Comparison of ENCODE assay signal across 1 cellular context in the genomic region with DNA sequence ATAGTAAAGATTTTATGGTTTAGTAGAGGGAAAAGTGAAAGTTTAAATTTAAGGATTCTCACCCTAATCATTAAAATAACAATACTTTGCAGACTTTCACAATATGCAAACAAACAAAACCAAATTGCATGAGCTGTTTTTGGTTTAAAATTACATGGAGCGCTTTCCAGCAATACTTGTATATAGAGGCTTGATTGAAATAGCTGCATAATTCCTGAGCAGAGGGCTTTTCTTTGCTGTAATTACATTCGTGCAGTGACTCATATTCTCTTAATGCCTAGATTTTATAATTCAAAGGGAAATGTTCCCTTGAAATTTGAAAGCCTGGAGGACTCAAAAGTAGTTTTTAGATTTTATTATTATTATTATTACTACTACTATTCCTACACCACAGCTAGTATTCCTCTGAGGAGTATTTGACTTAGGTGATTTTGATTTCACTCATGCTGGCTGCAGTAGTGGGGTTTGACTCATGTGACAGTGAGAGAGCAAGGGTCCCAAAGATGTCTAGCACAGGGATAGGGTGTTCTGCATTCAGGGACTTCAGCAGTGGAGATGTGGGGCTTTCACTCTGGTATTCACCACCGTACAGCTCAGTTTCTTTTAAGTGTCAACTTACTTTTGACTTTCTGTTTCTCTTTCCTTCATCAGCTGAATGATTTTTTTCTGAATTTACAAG.
TF ChIP-seq lines count a peak whose summit lies in the region.

No MANE protein-coding gene starts in this region.

TF ChIP-seq in GM23338, 12 proteins besides CTCF, POLR2A, EP300 and RAD21 (continued from another document):
- TF ChIP-seq, protein P1, sequence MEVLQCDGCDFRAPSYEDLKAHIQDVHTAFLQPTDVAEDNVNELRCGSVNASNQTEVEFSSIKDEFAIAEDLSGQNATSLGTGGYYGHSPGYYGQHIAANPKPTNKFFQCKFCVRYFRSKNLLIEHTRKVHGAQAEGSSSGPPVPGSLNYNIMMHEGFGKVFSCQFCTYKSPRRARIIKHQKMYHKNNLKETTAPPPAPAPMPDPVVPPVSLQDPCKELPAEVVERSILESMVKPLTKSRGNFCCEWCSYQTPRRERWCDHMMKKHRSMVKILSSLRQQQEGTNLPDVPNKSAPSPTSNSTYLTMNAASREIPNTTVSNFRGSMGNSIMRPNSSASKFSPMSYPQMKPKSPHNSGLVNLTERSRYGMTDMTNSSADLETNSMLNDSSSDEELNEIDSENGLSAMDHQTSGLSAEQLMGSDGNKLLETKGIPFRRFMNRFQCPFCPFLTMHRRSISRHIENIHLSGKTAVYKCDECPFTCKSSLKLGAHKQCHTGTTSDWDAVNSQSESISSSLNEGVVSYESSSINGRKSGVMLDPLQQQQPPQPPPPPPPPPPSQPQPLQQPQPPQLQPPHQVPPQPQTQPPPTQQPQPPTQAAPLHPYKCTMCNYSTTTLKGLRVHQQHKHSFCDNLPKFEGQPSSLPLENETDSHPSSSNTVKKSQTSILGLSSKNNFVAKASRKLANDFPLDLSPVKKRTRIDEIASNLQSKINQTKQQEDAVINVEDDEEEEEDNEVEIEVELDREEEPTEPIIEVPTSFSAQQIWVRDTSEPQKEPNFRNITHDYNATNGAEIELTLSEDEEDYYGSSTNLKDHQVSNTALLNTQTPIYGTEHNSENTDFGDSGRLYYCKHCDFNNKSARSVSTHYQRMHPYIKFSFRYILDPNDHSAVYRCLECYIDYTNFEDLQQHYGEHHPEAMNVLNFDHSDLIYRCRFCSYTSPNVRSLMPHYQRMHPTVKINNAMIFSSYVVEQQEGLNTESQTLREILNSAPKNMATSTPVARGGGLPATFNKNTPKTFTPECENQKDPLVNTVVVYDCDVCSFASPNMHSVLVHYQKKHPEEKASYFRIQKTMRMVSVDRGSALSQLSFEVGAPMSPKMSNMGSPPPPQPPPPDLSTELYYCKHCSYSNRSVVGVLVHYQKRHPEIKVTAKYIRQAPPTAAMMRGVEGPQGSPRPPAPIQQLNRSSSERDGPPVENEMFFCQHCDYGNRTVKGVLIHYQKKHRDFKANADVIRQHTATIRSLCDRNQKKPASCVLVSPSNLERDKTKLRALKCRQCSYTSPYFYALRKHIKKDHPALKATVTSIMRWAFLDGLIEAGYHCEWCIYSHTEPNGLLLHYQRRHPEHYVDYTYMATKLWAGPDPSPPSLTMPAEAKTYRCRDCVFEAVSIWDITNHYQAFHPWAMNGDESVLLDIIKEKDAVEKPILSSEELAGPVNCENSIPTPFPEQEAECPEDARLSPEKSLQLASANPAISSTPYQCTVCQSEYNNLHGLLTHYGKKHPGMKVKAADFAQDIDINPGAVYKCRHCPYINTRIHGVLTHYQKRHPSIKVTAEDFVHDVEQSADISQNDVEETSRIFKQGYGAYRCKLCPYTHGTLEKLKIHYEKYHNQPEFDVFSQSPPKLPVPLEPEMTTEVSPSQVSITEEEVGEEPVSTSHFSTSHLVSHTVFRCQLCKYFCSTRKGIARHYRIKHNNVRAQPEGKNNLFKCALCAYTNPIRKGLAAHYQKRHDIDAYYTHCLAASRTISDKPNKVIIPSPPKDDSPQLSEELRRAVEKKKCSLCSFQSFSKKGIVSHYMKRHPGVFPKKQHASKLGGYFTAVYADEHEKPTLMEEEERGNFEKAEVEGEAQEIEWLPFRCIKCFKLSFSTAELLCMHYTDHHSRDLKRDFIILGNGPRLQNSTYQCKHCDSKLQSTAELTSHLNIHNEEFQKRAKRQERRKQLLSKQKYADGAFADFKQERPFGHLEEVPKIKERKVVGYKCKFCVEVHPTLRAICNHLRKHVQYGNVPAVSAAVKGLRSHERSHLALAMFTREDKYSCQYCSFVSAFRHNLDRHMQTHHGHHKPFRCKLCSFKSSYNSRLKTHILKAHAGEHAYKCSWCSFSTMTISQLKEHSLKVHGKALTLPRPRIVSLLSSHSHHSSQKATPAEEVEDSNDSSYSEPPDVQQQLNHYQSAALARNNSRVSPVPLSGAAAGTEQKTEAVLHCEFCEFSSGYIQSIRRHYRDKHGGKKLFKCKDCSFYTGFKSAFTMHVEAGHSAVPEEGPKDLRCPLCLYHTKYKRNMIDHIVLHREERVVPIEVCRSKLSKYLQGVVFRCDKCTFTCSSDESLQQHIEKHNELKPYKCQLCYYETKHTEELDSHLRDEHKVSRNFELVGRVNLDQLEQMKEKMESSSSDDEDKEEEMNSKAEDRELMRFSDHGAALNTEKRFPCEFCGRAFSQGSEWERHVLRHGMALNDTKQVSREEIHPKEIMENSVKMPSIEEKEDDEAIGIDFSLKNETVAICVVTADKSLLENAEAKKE (CRISPR knock-in tag; IDR thresholded peaks at IDR 0.05): no peak
- TF ChIP-seq ZNF114 (CRISPR knock-in tag; IDR thresholded peaks at IDR 0.05): no peak
- no peak for TF ChIP-seq POLR2AphosphoS5 (IDR thresholded peaks at IDR 0.05; ENCODE audit: low read depth)
- TF ChIP-seq, protein P2, sequence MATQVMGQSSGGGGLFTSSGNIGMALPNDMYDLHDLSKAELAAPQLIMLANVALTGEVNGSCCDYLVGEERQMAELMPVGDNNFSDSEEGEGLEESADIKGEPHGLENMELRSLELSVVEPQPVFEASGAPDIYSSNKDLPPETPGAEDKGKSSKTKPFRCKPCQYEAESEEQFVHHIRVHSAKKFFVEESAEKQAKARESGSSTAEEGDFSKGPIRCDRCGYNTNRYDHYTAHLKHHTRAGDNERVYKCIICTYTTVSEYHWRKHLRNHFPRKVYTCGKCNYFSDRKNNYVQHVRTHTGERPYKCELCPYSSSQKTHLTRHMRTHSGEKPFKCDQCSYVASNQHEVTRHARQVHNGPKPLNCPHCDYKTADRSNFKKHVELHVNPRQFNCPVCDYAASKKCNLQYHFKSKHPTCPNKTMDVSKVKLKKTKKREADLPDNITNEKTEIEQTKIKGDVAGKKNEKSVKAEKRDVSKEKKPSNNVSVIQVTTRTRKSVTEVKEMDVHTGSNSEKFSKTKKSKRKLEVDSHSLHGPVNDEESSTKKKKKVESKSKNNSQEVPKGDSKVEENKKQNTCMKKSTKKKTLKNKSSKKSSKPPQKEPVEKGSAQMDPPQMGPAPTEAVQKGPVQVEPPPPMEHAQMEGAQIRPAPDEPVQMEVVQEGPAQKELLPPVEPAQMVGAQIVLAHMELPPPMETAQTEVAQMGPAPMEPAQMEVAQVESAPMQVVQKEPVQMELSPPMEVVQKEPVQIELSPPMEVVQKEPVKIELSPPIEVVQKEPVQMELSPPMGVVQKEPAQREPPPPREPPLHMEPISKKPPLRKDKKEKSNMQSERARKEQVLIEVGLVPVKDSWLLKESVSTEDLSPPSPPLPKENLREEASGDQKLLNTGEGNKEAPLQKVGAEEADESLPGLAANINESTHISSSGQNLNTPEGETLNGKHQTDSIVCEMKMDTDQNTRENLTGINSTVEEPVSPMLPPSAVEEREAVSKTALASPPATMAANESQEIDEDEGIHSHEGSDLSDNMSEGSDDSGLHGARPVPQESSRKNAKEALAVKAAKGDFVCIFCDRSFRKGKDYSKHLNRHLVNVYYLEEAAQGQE (IDR thresholded peaks at IDR 0.05; ENCODE audit: unreplicated experiment): no peak
- no peak for TF ChIP-seq EZH2phosphoT487 (IDR thresholded peaks at IDR 0.05; ENCODE audit: unreplicated experiment)
